Comparison of ENCODE assay signal across 26 cellular contexts in the genomic region with DNA sequence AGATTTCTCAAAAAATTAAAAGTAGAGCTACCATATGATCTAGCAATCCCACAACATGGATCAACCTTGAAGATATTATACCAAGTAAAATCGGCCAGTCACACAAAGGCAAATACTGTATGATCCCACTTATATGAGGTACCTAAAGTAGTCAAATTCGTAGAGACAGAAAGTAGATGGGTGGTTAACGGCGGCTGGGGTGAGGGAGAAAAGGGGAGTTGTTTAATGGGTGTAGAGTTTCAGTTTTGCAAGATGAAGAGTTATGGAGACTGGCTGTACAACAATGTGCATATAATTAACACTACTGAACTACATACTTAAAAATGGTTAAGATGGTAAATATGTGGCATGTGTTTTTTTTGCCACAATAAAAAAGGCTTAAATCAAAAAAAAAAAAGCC.
"Had no signal": no experiment of that assay in that cellular context is flagged by ENCODE, and none has a peak within 500 bp of the region (broad histone marks: within the 10 kb centered on the region; RNA-seq: fewer than 3 reads in every experiment).

No MANE protein-coding gene starts in this region.

- H3K9me3 Mint-ChIP-seq: immature natural killer cell; naive thymus-derived CD8-positive, alpha-beta T cell; neural progenitor cell had no signal

- H2AFZ ChIP-seq: neural progenitor cell had no signal

- H3K4me3 Mint-ChIP-seq: immature natural killer cell; naive thymus-derived CD8-positive, alpha-beta T cell; nephron; neural progenitor cell; stimulated activated naive B cell treated with anti-CD40 and anti-IgM and Interleukin-4, amounts not matched to agents 10 μg/mL and 1 μg/mL and 100 μg/mL, for 72 hours had no signal

- H3K4me1 Mint-ChIP-seq: immature natural killer cell; naive thymus-derived CD8-positive, alpha-beta T cell; nephron; stimulated activated naive B cell treated with anti-CD40 and anti-IgM and Interleukin-4, amounts not matched to agents 10 μg/mL and 1 μg/mL and 100 μg/mL, for 72 hours had no signal

- ATAC-seq: left colon; left lung; lower lobe of right lung; naive thymus-derived CD8-positive, alpha-beta T cell; stimulated activated naive B cell treated with anti-CD40 and anti-IgM and Interleukin-4, amounts not matched to agents 10 μg/mL and 1 μg/mL and 100 μg/mL, for 72 hours; stimulated activated naive CD8-positive, alpha-beta T cell treated with anti-CD3 and anti-CD28 coated beads, Interleukin-15, Interleukin-2, amounts not matched to agents 100 U/mL and 50 U/mL, for 24 hours had no signal

- H3K4me1 ChIP-seq: left lung, lower lobe of right lung, right atrium auricular region, stomach, testis, thyroid gland, transverse colon, vagina had no signal

- H3K27me3 ChIP-seq: left lung, neural progenitor cell, neutrophil, ovary, right atrium auricular region, right lobe of liver, stomach, testis, thyroid gland, transverse colon, upper lobe of left lung, vagina had no signal

- H3K4me3 ChIP-seq: left lung, lower lobe of right lung, neural progenitor cell, ovary, right atrium auricular region, stomach, testis, thyroid gland, transverse colon, upper lobe of left lung, vagina had no signal

- H3K36me3 ChIP-seq: left lung, lower lobe of right lung, neural progenitor cell, neutrophil, ovary, right atrium auricular region, right lobe of liver, stomach, thyroid gland, transverse colon, upper lobe of left lung, vagina had no signal

- H3K27ac Mint-ChIP-seq: immature natural killer cell; nephron; neural progenitor cell; progenitor cell of endocrine pancreas; stimulated activated naive B cell treated with anti-CD40 and anti-IgM and Interleukin-4, amounts not matched to agents 10 μg/mL and 1 μg/mL and 100 μg/mL, for 72 hours had no signal

- FAIRE-seq: islet of Langerhans, kidney had no signal

- H3K9ac ChIP-seq: neural progenitor cell had no signal

- H3K9me3 ChIP-seq: left lung, lower lobe of right lung, neutrophil, ovary, right atrium auricular region, right lobe of liver, stomach, testis, thyroid gland, transverse colon, upper lobe of left lung, vagina had no signal

- DNase-seq: immature natural killer cell; kidney; left colon; left lung; lower lobe of right lung; mammary epithelial cell; naive thymus-derived CD8-positive, alpha-beta T cell; occipital lobe; ovary; stimulated activated CD4-positive, alpha-beta T cell treated with anti-CD3 and anti-CD28 coated beads, Interleukin-12 subunit alpha, Interleukin-12 subunit beta, amount 100 ng/mL, for 4 hours; stimulated activated CD4-positive, alpha-beta T cell treated with anti-CD3 and anti-CD28 coated beads, Interleukin-15, amount 100 ng/mL, for 24 hours; stimulated activated naive B cell treated with anti-CD40 and anti-IgM and Interleukin-4, amounts not matched to agents 10 μg/mL and 1 μg/mL and 100 μg/mL, for 72 hours; stimulated activated naive CD8-positive, alpha-beta T cell treated with anti-CD3 and anti-CD28 coated beads, Interleukin-15, Interleukin-2, amounts not matched to agents 100 U/mL and 50 U/mL, for 24 hours; stomach; testis; transverse colon; upper lobe of left lung had no signal

- H3K27ac ChIP-seq: left lung, lower lobe of right lung, neural progenitor cell, neutrophil, ovary, right atrium auricular region, stomach, testis, thyroid gland, transverse colon, upper lobe of left lung, vagina had no signal

- H3K36me3 Mint-ChIP-seq: immature natural killer cell; neural progenitor cell; stimulated activated naive B cell treated with anti-CD40 and anti-IgM and Interleukin-4, amounts not matched to agents 10 μg/mL and 1 μg/mL and 100 μg/mL, for 72 hours had no signal

- H3K27me3 Mint-ChIP-seq: progenitor cell of endocrine pancreas had no signal

- H3K4me2 ChIP-seq: neural progenitor cell had no signal
